ENCODE assay signal across 18 cellular contexts in the genomic region with DNA sequence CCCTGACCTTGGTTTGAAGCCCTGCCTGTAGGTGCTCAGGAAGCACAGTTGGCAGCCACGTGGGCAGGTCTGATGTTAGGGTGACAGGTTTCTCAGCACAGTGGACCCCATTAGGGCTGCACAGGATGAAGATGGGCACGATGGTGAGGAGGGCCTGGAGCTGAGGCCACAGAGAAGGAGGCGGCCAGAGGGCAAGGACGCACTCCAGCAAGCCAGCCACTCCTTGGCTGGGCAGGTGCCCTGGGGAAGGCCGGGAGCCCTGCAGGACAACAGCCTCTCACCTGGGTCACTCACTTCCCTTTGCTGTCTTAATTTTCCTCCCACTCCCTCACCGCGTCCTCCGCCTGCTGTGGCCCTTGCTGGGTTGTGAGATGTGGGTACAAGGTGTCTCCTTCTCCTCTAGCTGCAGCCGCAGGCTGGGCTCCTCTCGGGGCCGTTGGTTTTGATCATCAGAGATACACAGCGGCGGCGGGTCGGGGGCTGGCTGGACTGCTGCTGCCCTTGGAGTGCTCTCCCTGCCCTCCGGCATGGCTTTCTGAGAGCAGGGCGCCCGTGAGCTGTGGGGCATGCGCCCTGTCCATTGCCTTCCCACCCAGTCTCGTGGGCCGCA. TPM values are rescaled to one million over a fixed set of nuclear protein-coding genes. Genes with fewer than 3 reads are reported as not detected.
A peak's percentile ranks its signal among the peaks of the same experiment; 100 is the strongest.
DNase-seq lines count a peak whose midpoint lies in the region; ATAC-seq, FAIRE-seq and TF ChIP-seq lines count a peak whose summit lies in the region.
"Had no signal": no experiment of that assay in that cellular context is flagged by ENCODE, and none has a peak within 500 bp of the region (broad histone marks: within the 10 kb centered on the region; RNA-seq: fewer than 3 reads in every experiment).

No MANE protein-coding gene starts in this region.

- H3K4me1 ChIP-seq in heart left ventricle (peaks cover 6 to 96% (median 70%) of the 10 kb centered on the region in 12 donors), kidney (ENCODE audit: control insufficient read depth in 1 of 2, insufficient read depth in 1 of 2, low read depth in 1 of 2, low read length in 2 of 2) (peaks cover 12 to 26% of the 10 kb centered on the region in 2 donors), foreskin keratinocyte (no peaks in the 10 kb centered on the region)

- H3K27ac Mint-ChIP-seq in stimulated activated effector memory CD8-positive, alpha-beta T cell treated with anti-CD3 and anti-CD28 coated beads, Interleukin-12 subunit alpha, Interleukin-12 subunit beta, amount 100 ng/mL, for 72 hours = peak overlapping the region; percentile 20

- H3K36me3 Mint-ChIP-seq in stimulated activated effector memory CD8-positive, alpha-beta T cell treated with anti-CD3 and anti-CD28 coated beads, Interleukin-12 subunit alpha, Interleukin-12 subunit beta, amount 100 ng/mL, for 72 hours = peaks cover 7% of the 10 kb centered on the region

- no peak for TF ChIP-seq CTCF in heart left ventricle (IDR thresholded peaks at IDR 0.05)
- TF ChIP-seq CTCF in RWPE1 (conservative IDR thresholded peaks at IDR 0.05; ENCODE audit: low read depth) = no peak
- TF ChIP-seq CTCF in kidney (IDR thresholded peaks at IDR 0.05; ENCODE audit: borderline replicate concordance, extremely low read depth, insufficient read depth) = no peak
- TF ChIP-seq CTCF in foreskin keratinocyte (conservative IDR thresholded peaks at IDR 0.05) = no peak

- ATAC-seq in heart left ventricle (peak in 1 of 4 donors; percentile 35), HG02610 (IDR thresholded peaks at IDR 0.05; ENCODE audit: unreplicated experiment) (no peak), foreskin keratinocyte (no peak)
- ATAC-seq in stimulated activated effector memory CD8-positive, alpha-beta T cell treated with anti-CD3 and anti-CD28 coated beads, Interleukin-12 subunit alpha, Interleukin-12 subunit beta, amount 100 ng/mL, for 72 hours = no peak
- ATAC-seq: A549 had no signal

- no peaks in the 10 kb centered on the region for H3K9me3 Mint-ChIP-seq in stimulated activated effector memory CD8-positive, alpha-beta T cell treated with anti-CD3 and anti-CD28 coated beads, Interleukin-12 subunit alpha, Interleukin-12 subunit beta, amount 100 ng/mL, for 72 hours
- H3K9me3 Mint-ChIP-seq: CD4-positive, CD25-positive, alpha-beta regulatory T cell had no signal

- peaks cover 47% of the 10 kb centered on the region for H3K4me1 Mint-ChIP-seq in stimulated activated effector memory CD8-positive, alpha-beta T cell treated with anti-CD3 and anti-CD28 coated beads, Interleukin-12 subunit alpha, Interleukin-12 subunit beta, amount 100 ng/mL, for 72 hours

- peaks cover 0 to 13% (median 0%) of the 10 kb centered on the region in 9 donors for H3K36me3 ChIP-seq in heart left ventricle
- H3K36me3 ChIP-seq in kidney (ENCODE audit: control insufficient read depth in 1 of 2, insufficient read depth in 2 of 2, low read length in 2 of 2) = no peaks in the 10 kb centered on the region

- peak overlapping the region in 1 of 12 donors; percentile 13 for H3K4me3 ChIP-seq in heart left ventricle
- no peak overlapping the region for H3K4me3 ChIP-seq in kidney (ENCODE audit: low read length in 2 of 2)
- H3K4me3 ChIP-seq: A549 had no signal

- H3K4me3 Mint-ChIP-seq in stimulated activated effector memory CD8-positive, alpha-beta T cell treated with anti-CD3 and anti-CD28 coated beads, Interleukin-12 subunit alpha, Interleukin-12 subunit beta, amount 100 ng/mL, for 72 hours = no peak overlapping the region

- CTCF ChIA-PET in RWPE1 (lab: Yijun Ruan, JAX) = interaction anchor here (0.7 kb wide), 1 partner anchor 21 kb away, joined by 3 read pairs; no protein-coding TSS in a partner anchor

- no peak for FAIRE-seq in kidney (lab: Jason Lieb, UNC)
- FAIRE-seq: A549 had no signal

- WGBS in heart left ventricle, 4 donors = 67 to 80% (median 69%) methylated on average over 21 of the region's 21 CpGs

- no peak overlapping the region for H3K9ac ChIP-seq in kidney (ENCODE audit: low read length in 2 of 2)

- H3K9me3 ChIP-seq in heart left ventricle (no peaks in the 10 kb centered on the region), kidney (ENCODE audit: control insufficient read depth in 1 of 2, low read length in 2 of 2) (no peaks in the 10 kb centered on the region)
- H3K9me3 ChIP-seq: A549 had no signal

- no peak for TF ChIP-seq POLR2A in heart left ventricle (IDR thresholded peaks at IDR 0.05)

- POLR2A ChIA-PET in RWPE1 (lab: Yijun Ruan, JAX; ENCODE audit: low non-redundant PET) = no interaction called here

- H3K27me3 ChIP-seq in heart left ventricle = no peaks in the 10 kb centered on the region
- no peaks in the 10 kb centered on the region for H3K27me3 ChIP-seq in foreskin keratinocyte

- DNase-seq in heart left ventricle = peak in 1 of 5 donors; percentile 68
- no peak for DNase-seq in cardiac septum (ENCODE audit: low spot score)
- DNase-seq in RWPE1 (ENCODE audit: low spot score) = no peak
- DNase-seq in kidney = peak; percentile 62
- DNase-seq in stimulated activated effector memory CD8-positive, alpha-beta T cell treated with anti-CD3 and anti-CD28 coated beads, Interleukin-12 subunit alpha, Interleukin-12 subunit beta, amount 100 ng/mL, for 72 hours (ENCODE audit: low spot score in 2 of 2) = no peak
- DNase-seq in T1000 (lab: John Stamatoyannopoulos, UW) = no peak
- no peak for DNase-seq in foreskin keratinocyte
- DNase-seq: CD4-positive, CD25-positive, alpha-beta regulatory T cell; DMS53; NCI-H1092; NCI-H2107; NCI-H226; NCI-H526; OCI-M1; RPMI8226 had no signal

- H3K27ac ChIP-seq in heart left ventricle = peak overlapping the region in 9 of 12 donors; percentile 51 to 92 (median 72)
- H3K27ac ChIP-seq in RWPE1 = peak overlapping the region; percentile 72; the same call in 1 of the 2 replicates
- H3K27ac ChIP-seq in kidney (ENCODE audit: low read depth in 2 of 2, low read length in 2 of 2) = peak overlapping the region; percentile 11 to 16
- no peak overlapping the region for H3K27ac ChIP-seq in foreskin keratinocyte
- H3K27ac ChIP-seq: A549 had no signal

- intact Hi-C loops in heart left ventricle (cut with DNase I) = loop anchor here in 1 of 10 donors (5.0 kb wide), 1 partner anchor 138 kb away; no protein-coding TSS in a partner anchor
- intact Hi-C loops in cardiac septum (cut with DNase I) = no loop called here
- intact Hi-C loops in kidney (cut with DNase I) = no loop called here

RNA-seq across cellular contexts. Expression of a gene that starts 5.7 kb away (rescaled TPM):
- total RNA-seq in heart left ventricle (10 to 100 TPM; 20.7 to 57.9 (median 40.3) TPM), cardiac septum (55.1 TPM), kidney (57.1 TPM), foreskin keratinocyte (21.8 and 26.2 TPM in 2 replicates)
- polyA plus RNA-seq in heart left ventricle (10 to 100 TPM; 20.0 to 21.7 TPM), kidney (ENCODE audit: insufficient read depth, low read depth, low replicate concordance) (20.4 TPM), foreskin keratinocyte (13.0 and 13.2 TPM in 2 replicates)

RNA-seq across cellular contexts. Expression of a gene that starts 23.9 kb away (rescaled TPM):
- not detected for total RNA-seq in heart left ventricle
- polyA plus RNA-seq in heart left ventricle = not detected
- not detected for total RNA-seq in cardiac septum
- total RNA-seq in kidney = not detected
- polyA plus RNA-seq in kidney (ENCODE audit: insufficient read depth, low read depth, low replicate concordance) = not detected
- not detected in 2 replicates for total RNA-seq in foreskin keratinocyte
- not detected in 2 replicates for polyA plus RNA-seq in foreskin keratinocyte
- total RNA-seq: CD4-positive, CD25-positive, alpha-beta regulatory T cell; M059J had no signal
- polyA plus RNA-seq: A549; CD4-positive, CD25-positive, alpha-beta regulatory T cell had no signal

RNA-seq across cellular contexts. Expression of a gene that starts 58.8 kb away (rescaled TPM):
- total RNA-seq in heart left ventricle (100 to 1,000 TPM in 3 of 9 donors, 10 to 100 TPM in 6; 66.8 to 218 (median 79.8) TPM), cardiac septum (79.9 TPM), kidney (64.4 TPM), foreskin keratinocyte (176 and 180 TPM in 2 replicates)
- polyA plus RNA-seq in heart left ventricle (100 to 1,000 TPM in 1 of 2 donors, 10 to 100 TPM in 1; 87.2 to 187 TPM), kidney (ENCODE audit: insufficient read depth, low read depth, low replicate concordance) (79.4 TPM), foreskin keratinocyte (223 and 226 TPM in 2 replicates)
